Comparison of ENCODE assay signal across 8 cellular contexts in the genomic region with DNA sequence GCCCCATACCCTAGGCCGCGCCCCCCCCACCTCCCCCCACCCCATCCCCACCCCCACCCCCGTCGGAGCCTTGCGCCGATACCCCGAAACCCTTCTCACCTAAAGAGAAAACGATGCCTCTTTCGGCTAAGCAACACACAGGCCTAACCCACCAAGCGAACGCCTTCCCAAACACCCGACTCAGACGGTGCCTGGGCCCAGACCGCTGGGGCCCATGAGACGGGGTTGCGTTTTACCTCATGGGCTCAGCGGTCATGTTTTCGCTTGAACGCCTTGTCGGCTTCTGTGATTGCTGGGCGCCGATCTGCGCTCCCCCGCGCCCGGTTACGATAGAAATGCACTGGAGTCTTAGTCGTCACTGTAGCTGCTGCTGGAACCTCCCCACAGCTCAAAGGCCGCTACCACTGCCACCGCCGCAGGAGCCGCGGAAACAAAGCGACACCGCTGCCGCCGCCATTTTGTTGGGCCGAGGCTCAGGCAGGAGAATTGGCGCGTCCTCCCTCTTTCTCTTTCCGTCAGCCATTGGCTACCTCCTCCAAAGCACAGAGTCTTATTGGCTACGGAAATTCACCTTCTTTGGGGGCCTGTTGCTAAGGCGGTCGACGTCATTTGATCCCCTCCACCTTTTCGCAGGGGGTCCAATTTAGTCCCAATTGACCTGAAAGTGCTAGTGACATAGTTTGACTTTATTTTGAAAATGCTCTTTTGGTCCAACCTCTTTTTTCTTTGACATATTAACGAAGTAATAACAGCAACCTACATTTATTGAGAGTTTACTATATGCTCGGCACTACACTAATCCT. TPM values are rescaled to one million over a fixed set of nuclear protein-coding genes. Genes with fewer than 3 reads are reported as not detected.
A peak's percentile ranks its signal among the peaks of the same experiment; 100 is the strongest.
DNase-seq lines count a peak whose midpoint lies in the region; ATAC-seq and TF ChIP-seq lines count a peak whose summit lies in the region.

A gene with protein sequence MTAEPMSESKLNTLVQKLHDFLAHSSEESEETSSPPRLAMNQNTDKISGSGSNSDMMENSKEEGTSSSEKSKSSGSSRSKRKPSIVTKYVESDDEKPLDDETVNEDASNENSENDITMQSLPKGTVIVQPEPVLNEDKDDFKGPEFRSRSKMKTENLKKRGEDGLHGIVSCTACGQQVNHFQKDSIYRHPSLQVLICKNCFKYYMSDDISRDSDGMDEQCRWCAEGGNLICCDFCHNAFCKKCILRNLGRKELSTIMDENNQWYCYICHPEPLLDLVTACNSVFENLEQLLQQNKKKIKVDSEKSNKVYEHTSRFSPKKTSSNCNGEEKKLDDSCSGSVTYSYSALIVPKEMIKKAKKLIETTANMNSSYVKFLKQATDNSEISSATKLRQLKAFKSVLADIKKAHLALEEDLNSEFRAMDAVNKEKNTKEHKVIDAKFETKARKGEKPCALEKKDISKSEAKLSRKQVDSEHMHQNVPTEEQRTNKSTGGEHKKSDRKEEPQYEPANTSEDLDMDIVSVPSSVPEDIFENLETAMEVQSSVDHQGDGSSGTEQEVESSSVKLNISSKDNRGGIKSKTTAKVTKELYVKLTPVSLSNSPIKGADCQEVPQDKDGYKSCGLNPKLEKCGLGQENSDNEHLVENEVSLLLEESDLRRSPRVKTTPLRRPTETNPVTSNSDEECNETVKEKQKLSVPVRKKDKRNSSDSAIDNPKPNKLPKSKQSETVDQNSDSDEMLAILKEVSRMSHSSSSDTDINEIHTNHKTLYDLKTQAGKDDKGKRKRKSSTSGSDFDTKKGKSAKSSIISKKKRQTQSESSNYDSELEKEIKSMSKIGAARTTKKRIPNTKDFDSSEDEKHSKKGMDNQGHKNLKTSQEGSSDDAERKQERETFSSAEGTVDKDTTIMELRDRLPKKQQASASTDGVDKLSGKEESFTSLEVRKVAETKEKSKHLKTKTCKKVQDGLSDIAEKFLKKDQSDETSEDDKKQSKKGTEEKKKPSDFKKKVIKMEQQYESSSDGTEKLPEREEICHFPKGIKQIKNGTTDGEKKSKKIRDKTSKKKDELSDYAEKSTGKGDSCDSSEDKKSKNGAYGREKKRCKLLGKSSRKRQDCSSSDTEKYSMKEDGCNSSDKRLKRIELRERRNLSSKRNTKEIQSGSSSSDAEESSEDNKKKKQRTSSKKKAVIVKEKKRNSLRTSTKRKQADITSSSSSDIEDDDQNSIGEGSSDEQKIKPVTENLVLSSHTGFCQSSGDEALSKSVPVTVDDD (N-terminal part only) (minus strand): TSS at position 471 of the 803 bp plus-strand sequence. CDS start 215 bp downstream, at position 256.

- H3K27me3 ChIP-seq in colonic mucosa (no peaks in the 10 kb centered on the region), layer of hippocampus (ENCODE audit: control insufficient read depth, insufficient read depth, low read length) (no peaks in the 10 kb centered on the region)

- peak; percentile 81 for DNase-seq in AG08396 (ENCODE audit: low spot score)
- DNase-seq in NCI-H460 (ENCODE audit: extremely low read depth, low read depth), result peak; percentile 80
- peak; percentile 60 to 67 for DNase-seq in activated CD4-positive, alpha-beta T cell treated with anti-CD3 and anti-CD28 coated beads for 4 hours
- peak; percentile 73 for DNase-seq in colonic mucosa
- DNase-seq in stimulated activated CD4-positive, alpha-beta T cell treated with anti-CD3 and anti-CD28 coated beads, Interleukin-1b, Interleukin-23, amount 100 ng/mL, for 4 hours (ENCODE audit: low read depth in 2 of 2), result peak; percentile 44 to 48

- in situ Hi-C loops in GM18951 (cut with MboI; ENCODE audit: low sequenced_read_pairs, unreplicated experiment), result no loop called here

- peak; percentile 78 for TF ChIP-seq POLR2A in GM18951 (IDR thresholded peaks at IDR 0.05; ENCODE audit: extremely low read depth, insufficient read depth, insufficient read length)

- H3K27ac ChIP-seq in colonic mucosa, result peak within 1 kb of the TSS; percentile 85
- peak within 1 kb of the TSS; percentile 90 for H3K27ac ChIP-seq in layer of hippocampus (ENCODE audit: low read depth, low read length)

- H3K4me1 ChIP-seq in colonic mucosa, result no peaks in the 10 kb centered on the region

- H3K9me3 ChIP-seq in colonic mucosa, result no peaks in the 10 kb centered on the region

- intact Hi-C loops in colonic mucosa (cut with DNase I), result no loop called here

- no peak for TF ChIP-seq CTCF in colonic mucosa (IDR thresholded peaks at IDR 0.05)

- H3K4me3 ChIP-seq in colonic mucosa, result peak within 1 kb of the TSS; percentile 49

- ATAC-seq in HG03342 (IDR thresholded peaks at IDR 0.05; ENCODE audit: unreplicated experiment), result peak; percentile 98

- H3K9ac ChIP-seq in colonic mucosa (ENCODE audit: low read depth in 2 of 2, low read length in 2 of 2), result peak within 1 kb of the TSS; percentile 73 to 85

- no peaks in the 10 kb centered on the region for H3K36me3 ChIP-seq in colonic mucosa

RNA-seq across cellular contexts. Expression of the gene that starts here (rescaled TPM):
- 46.0 and 60.4 TPM in 2 replicates for total RNA-seq in NCI-H460 (2014; rRNA removed; shearing (Covaris generic))
- 35.1 and 45.1 TPM in 2 replicates for polyA plus RNA-seq in NCI-H460 (2014; cell fraction: nucleus; rRNA removed)
- total RNA-seq in colonic mucosa, result 10 to 100 TPM; 44.2 to 57.0 TPM

Comparison
In these comparisons a context has a peak if more than half of its experiments do, and no peak if none do; other contexts are left out.
1. Peak in every context shown above with its lines: DNase-seq, ATAC-seq, H3K4me3 ChIP-seq and H3K27ac ChIP-seq.